ENCODE assay signal across 16 cellular contexts in genomic region chr20:51511861-51512619, GRCh38. TPM values are rescaled to one million over a fixed set of nuclear protein-coding genes. Genes with fewer than 3 reads are reported as not detected.
DNase-seq lines count a peak whose midpoint lies in the region; ATAC-seq, FAIRE-seq and TF ChIP-seq lines count a peak whose summit lies in the region.
"Had no signal": no experiment of that assay in that cellular context is flagged by ENCODE, and none has a peak within 500 bp of the region (broad histone marks: within the 10 kb centered on the region; RNA-seq: fewer than 3 reads in every experiment).

No MANE protein-coding gene starts in this region.

- POLR2A ChIA-PET in activated CD4-positive, alpha-beta memory T cell treated with anti-CD3 and anti-CD28 coated beads for 36 hours (lab: Charles Lee), result interaction anchor here (0.6 to 1.8 kb wide), 7 partner anchors 11 to 41 kb away, joined by 3 to 8 read pairs (median 5); partner anchors contain the start of gene NFATC2
- POLR2A ChIA-PET in OCI-LY7 (lab: Charles Lee), result interaction anchor here (2.5 kb wide), 1 partner anchor 11 kb away, joined by 7 read pairs; no protein-coding TSS in a partner anchor

- intact Hi-C loops in activated CD4-positive, alpha-beta memory T cell treated with anti-CD3 and anti-CD28 coated beads for 36 hours (cut with micrococcal nuclease), result loop anchor here (1.0 kb wide), 2 partner anchors 12 to 31 kb away; no protein-coding TSS in a partner anchor
- intact Hi-C loops in OCI-LY7 (cut with micrococcal nuclease; ENCODE audit: unreplicated experiment), result loop anchor here (2.0 kb wide), 1 partner anchor 13 kb away; no protein-coding TSS in a partner anchor

- no peak overlapping the region for H3K4me2 ChIP-seq in OCI-LY7 (ENCODE audit: low read length)

- no peaks in the 10 kb centered on the region for H3K9me3 Mint-ChIP-seq in activated CD4-positive, alpha-beta memory T cell treated with anti-CD3 and anti-CD28 coated beads for 36 hours
- no peaks in the 10 kb centered on the region for H3K9me3 Mint-ChIP-seq in effector memory CD8-positive, alpha-beta T cell
- H3K9me3 Mint-ChIP-seq in stimulated activated naive B cell treated with anti-CD40 and anti-IgM and Interleukin-4, amounts not matched to agents 10 μg/mL and 1 μg/mL and 100 μg/mL, for 72 hours, result no peaks in the 10 kb centered on the region

- H3K4me1 ChIP-seq in OCI-LY7 (ENCODE audit: insufficient read depth, low read length, poor library complexity, severe bottlenecking), result peaks cover 22% of the 10 kb centered on the region

- BruUV-seq in OCI-LY7 (replicated peaks; lab: Mats Ljungman, UMichigan), result no TSS peak

- H3K79me2 ChIP-seq in OCI-LY7 (ENCODE audit: insufficient read depth, low read depth, low read length), result peaks cover 7% of the 10 kb centered on the region; the same call in 1 of the 2 replicates

- DNase-seq in activated effector memory CD4-positive, alpha-beta T cell treated with anti-CD3 and anti-CD28 coated beads, Interleukin-2, amount 50 U/mL, for 16 hours, result peak; percentile 71
- DNase-seq in activated effector memory CD4-positive, alpha-beta T cell treated with Interleukin-2 at 50 U/mL for 16 hours, result no peak
- DNase-seq in activated CD4-positive, alpha-beta memory T cell treated with anti-CD3 and anti-CD28 coated beads for 36 hours, result peak; percentile 52
- DNase-seq in effector memory CD8-positive, alpha-beta T cell, result no peak
- no peak for DNase-seq in stimulated activated naive B cell treated with anti-CD40 and anti-IgM and Interleukin-4, amounts not matched to agents 10 μg/mL and 1 μg/mL and 100 μg/mL, for 72 hours
- DNase-seq in NCI-H345 treated with DMSO at 0.1 percent for 48 hours (lab: John Stamatoyannopoulos, UW; ENCODE audit: unreplicated experiment), result no peak
- DNase-seq in RCC 7860 (ENCODE audit: low spot score), result no peak
- no peak for DNase-seq in OCI-LY7 (ENCODE audit: low spot score)
- DNase-seq: adrenal gland, GF-D8, heart left ventricle, psoas muscle, thyroid gland had no signal

- H3K9me3 ChIP-seq in OCI-LY7 (ENCODE audit: low read length), result no peaks in the 10 kb centered on the region
- H3K9me3 ChIP-seq: adrenal gland, heart left ventricle, psoas muscle, thyroid gland had no signal

- H3K4me1 Mint-ChIP-seq in activated CD4-positive, alpha-beta memory T cell treated with anti-CD3 and anti-CD28 coated beads for 36 hours (ENCODE audit: low read depth), result peaks cover 76% of the 10 kb centered on the region
- peaks cover 59 to 71% of the 10 kb centered on the region in 2 donors for H3K4me1 Mint-ChIP-seq in effector memory CD8-positive, alpha-beta T cell (ENCODE audit: low read depth in 2 of 2)
- H3K4me1 Mint-ChIP-seq in stimulated activated naive B cell treated with anti-CD40 and anti-IgM and Interleukin-4, amounts not matched to agents 10 μg/mL and 1 μg/mL and 100 μg/mL, for 72 hours, result peaks cover 38 to 66% of the 10 kb centered on the region in 2 donors

- no peak for ATAC-seq in effector memory CD8-positive, alpha-beta T cell (replicated peaks)
- no peak for ATAC-seq in stimulated activated naive B cell treated with anti-CD40 and anti-IgM and Interleukin-4, amounts not matched to agents 10 μg/mL and 1 μg/mL and 100 μg/mL, for 72 hours (replicated peaks)
- ATAC-seq: HCT116, heart left ventricle had no signal

- no peak for TF ChIP-seq CTCF in OCI-LY7 (conservative IDR thresholded peaks at IDR 0.05; ENCODE audit: low read length)

- no peaks in the 10 kb centered on the region for H4K20me1 ChIP-seq in OCI-LY7 (ENCODE audit: insufficient read depth, low read length)

- H2AFZ ChIP-seq in OCI-LY7 (ENCODE audit: low read length), result no peak overlapping the region

- CTCF ChIA-PET in activated CD4-positive, alpha-beta memory T cell treated with anti-CD3 and anti-CD28 coated beads for 36 hours (lab: Charles Lee), result interaction anchor here (1.0 to 1.5 kb wide), 3 partner anchors 12 to 140 kb away, joined by 3 to 6 read pairs (median 4); no protein-coding TSS in a partner anchor
- CTCF ChIA-PET in OCI-LY7 (lab: Charles Lee; ENCODE audit: unreplicated experiment), result no interaction called here

- H3K36me3 ChIP-seq in OCI-LY7 (ENCODE audit: insufficient read depth, low read length), result peaks cover 92% of the 10 kb centered on the region
- H3K36me3 ChIP-seq: adrenal gland had no signal

- peaks cover 71% of the 10 kb centered on the region for H3K36me3 Mint-ChIP-seq in activated CD4-positive, alpha-beta memory T cell treated with anti-CD3 and anti-CD28 coated beads for 36 hours
- H3K36me3 Mint-ChIP-seq in effector memory CD8-positive, alpha-beta T cell (ENCODE audit: insufficient read depth), result peaks cover 74% of the 10 kb centered on the region
- H3K36me3 Mint-ChIP-seq in stimulated activated naive B cell treated with anti-CD40 and anti-IgM and Interleukin-4, amounts not matched to agents 10 μg/mL and 1 μg/mL and 100 μg/mL, for 72 hours, result peaks cover 58 to 75% of the 10 kb centered on the region in 2 donors

- no peak overlapping the region for H3K4me3 ChIP-seq in OCI-LY7 (ENCODE audit: low read depth, low read length, poor library complexity, severe bottlenecking)
- H3K4me3 ChIP-seq: adrenal gland, heart left ventricle, psoas muscle, thyroid gland had no signal

- H3K27ac Mint-ChIP-seq in activated CD4-positive, alpha-beta memory T cell treated with anti-CD3 and anti-CD28 coated beads for 36 hours, result peak overlapping the region; percentile 44
- peak overlapping the region; percentile 61 to 85 for H3K27ac Mint-ChIP-seq in effector memory CD8-positive, alpha-beta T cell
- peak overlapping the region; percentile 32 for H3K27ac Mint-ChIP-seq in stimulated activated naive B cell treated with anti-CD40 and anti-IgM and Interleukin-4, amounts not matched to agents 10 μg/mL and 1 μg/mL and 100 μg/mL, for 72 hours

- no peak overlapping the region for H3K4me3 Mint-ChIP-seq in activated CD4-positive, alpha-beta memory T cell treated with anti-CD3 and anti-CD28 coated beads for 36 hours
- H3K4me3 Mint-ChIP-seq in effector memory CD8-positive, alpha-beta T cell, result peak overlapping the region; percentile 50 to 70
- H3K4me3 Mint-ChIP-seq in stimulated activated naive B cell treated with anti-CD40 and anti-IgM and Interleukin-4, amounts not matched to agents 10 μg/mL and 1 μg/mL and 100 μg/mL, for 72 hours, result no peak overlapping the region

- no peaks in the 10 kb centered on the region for H3K27me3 Mint-ChIP-seq in activated CD4-positive, alpha-beta memory T cell treated with anti-CD3 and anti-CD28 coated beads for 36 hours
- no peaks in the 10 kb centered on the region for H3K27me3 Mint-ChIP-seq in effector memory CD8-positive, alpha-beta T cell
- no peaks in the 10 kb centered on the region for H3K27me3 Mint-ChIP-seq in stimulated activated naive B cell treated with anti-CD40 and anti-IgM and Interleukin-4, amounts not matched to agents 10 μg/mL and 1 μg/mL and 100 μg/mL, for 72 hours

- H3K9me2 ChIP-seq in OCI-LY7 (ENCODE audit: insufficient read depth, low read length), result no peaks in the 10 kb centered on the region

- no peak for FAIRE-seq in RCC 7860 (lab: Jason Lieb, UNC)
- FAIRE-seq: colon had no signal

- no peak overlapping the region for H3K27ac ChIP-seq in OCI-LY7 (ENCODE audit: low read depth, low read length, poor library complexity, severe bottlenecking)
- H3K27ac ChIP-seq: adrenal gland, psoas muscle, RWPE1 had no signal

RNA-seq across cellular contexts. Expression of gene NFATC2, which starts 30.5 kb away (rescaled TPM):
- total RNA-seq in activated CD4-positive, alpha-beta memory T cell treated with anti-CD3 and anti-CD28 coated beads for 36 hours, result 10 to 100 TPM; 35.8 to 36.5 TPM
- total RNA-seq in OCI-LY7 (2014; rRNA removed; shearing (Covaris generic)), result 12.5 TPM in 2 replicates
- 43.7 and 43.8 TPM in 2 replicates for total RNA-seq in OCI-LY7 (2022)

Comparison
In these comparisons a context has a peak if more than half of its experiments do, and no peak if none do; other contexts are left out.
1. DNase-seq: peak in activated effector memory CD4-positive, alpha-beta T cell treated with anti-CD3 and anti-CD28 coated beads, Interleukin-2, amount 50 U/mL, for 16 hours (single experiment) and activated CD4-positive, alpha-beta memory T cell treated with anti-CD3 and anti-CD28 coated beads for 36 hours (single experiment); none in activated effector memory CD4-positive, alpha-beta T cell treated with Interleukin-2 at 50 U/mL for 16 hours (single experiment), effector memory CD8-positive, alpha-beta T cell (0 of 3), stimulated activated naive B cell treated with anti-CD40 and anti-IgM and Interleukin-4, amounts not matched to agents 10 μg/mL and 1 μg/mL and 100 μg/mL, for 72 hours (single experiment), NCI-H345 treated with DMSO at 0.1 percent for 48 hours (single experiment), RCC 7860 (single experiment) and OCI-LY7 (single experiment).
2. H3K4me3 Mint-ChIP-seq: peak in effector memory CD8-positive, alpha-beta T cell (2 of 2); none in activated CD4-positive, alpha-beta memory T cell treated with anti-CD3 and anti-CD28 coated beads for 36 hours (single experiment) and stimulated activated naive B cell treated with anti-CD40 and anti-IgM and Interleukin-4, amounts not matched to agents 10 μg/mL and 1 μg/mL and 100 μg/mL, for 72 hours (0 of 2).
3. Peak in every context shown above with its lines, with median percentiles within 50 percentile points of each other: H3K27ac Mint-ChIP-seq.